ENCODE assay signal across 1 cellular context in the genomic region with DNA sequence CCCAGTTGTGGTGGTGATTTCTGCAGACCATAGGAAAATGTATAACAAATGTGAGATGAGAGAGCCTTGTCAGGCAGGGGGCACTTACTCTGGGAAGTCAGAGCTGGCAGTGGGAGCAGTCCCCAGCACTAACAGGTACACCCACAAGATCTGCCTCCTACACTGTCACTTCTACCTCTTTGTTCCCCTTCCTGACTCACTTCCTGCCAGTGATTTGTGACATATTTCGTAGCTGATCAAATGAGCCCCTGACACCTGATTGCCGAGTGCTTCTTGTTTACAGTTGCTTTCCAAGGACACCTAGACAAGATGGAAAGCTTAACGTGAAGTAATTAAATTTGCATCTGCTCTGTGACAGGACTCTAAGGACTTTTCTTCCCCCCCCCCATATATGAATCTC.
TF ChIP-seq lines count a peak whose summit lies in the region.

No MANE protein-coding gene starts in this region.

TF ChIP-seq in SK-N-SH treated with all-trans-retinoic acid at 6 μM for 48 hours, 23 proteins besides CTCF, POLR2A, EP300 and RAD21 (continued from another document):
- TF ChIP-seq PPARA (CRISPR knock-in tag; IDR thresholded peaks at IDR 0.05; ENCODE audit: borderline replicate concordance) (no peak), ARNTL (CRISPR knock-in tag; IDR thresholded peaks at IDR 0.05; ENCODE audit: borderline replicate concordance, low read depth) (no peak), ZNF70 (CRISPR knock-in tag; IDR thresholded peaks at IDR 0.05) (no peak), ZFP30 (CRISPR knock-in tag; IDR thresholded peaks at IDR 0.05) (no peak), TCF4 (CRISPR knock-in tag; IDR thresholded peaks at IDR 0.05; ENCODE audit: borderline replicate concordance) (no peak), ZFP3 (CRISPR knock-in tag; IDR thresholded peaks at IDR 0.05) (no peak), TOX (CRISPR knock-in tag; IDR thresholded peaks at IDR 0.05; ENCODE audit: borderline replicate concordance) (no peak)
- TF ChIP-seq, protein P1, sequence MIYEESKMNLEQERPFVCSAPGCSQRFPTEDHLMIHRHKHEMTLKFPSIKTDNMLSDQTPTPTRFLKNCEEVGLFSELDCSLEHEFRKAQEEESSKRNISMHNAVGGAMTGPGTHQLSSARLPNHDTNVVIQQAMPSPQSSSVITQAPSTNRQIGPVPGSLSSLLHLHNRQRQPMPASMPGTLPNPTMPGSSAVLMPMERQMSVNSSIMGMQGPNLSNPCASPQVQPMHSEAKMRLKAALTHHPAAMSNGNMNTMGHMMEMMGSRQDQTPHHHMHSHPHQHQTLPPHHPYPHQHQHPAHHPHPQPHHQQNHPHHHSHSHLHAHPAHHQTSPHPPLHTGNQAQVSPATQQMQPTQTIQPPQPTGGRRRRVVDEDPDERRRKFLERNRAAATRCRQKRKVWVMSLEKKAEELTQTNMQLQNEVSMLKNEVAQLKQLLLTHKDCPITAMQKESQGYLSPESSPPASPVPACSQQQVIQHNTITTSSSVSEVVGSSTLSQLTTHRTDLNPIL (CRISPR knock-in tag; IDR thresholded peaks at IDR 0.05; ENCODE audit: low read depth), result no peak
